ENCODE assay signal across 29 cellular contexts in the genomic region with DNA sequence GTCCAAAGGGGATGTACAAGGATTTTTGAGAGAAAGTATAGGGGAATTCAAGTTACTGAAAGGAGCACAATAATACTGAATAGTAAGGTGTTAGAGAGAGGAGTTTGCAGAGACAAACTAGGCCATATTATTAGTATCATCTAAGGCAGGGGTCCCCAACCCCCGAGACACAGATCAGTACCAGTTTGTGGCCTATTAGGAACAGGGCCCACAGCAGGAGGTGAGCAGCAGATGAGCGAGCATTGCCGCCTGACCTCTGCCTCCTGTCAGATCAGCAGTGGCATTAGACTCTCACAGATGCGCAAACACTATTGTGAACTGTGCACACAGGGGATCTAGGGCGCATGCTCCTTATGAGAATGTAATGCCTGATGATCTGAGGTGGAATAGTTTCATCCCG. TPM values are rescaled to one million over a fixed set of nuclear protein-coding genes. Genes with fewer than 3 reads are reported as not detected.
"Had no signal": no experiment of that assay in that cellular context is flagged by ENCODE, and none has a peak within 500 bp of the region (broad histone marks: within the 10 kb centered on the region; RNA-seq: fewer than 3 reads in every experiment).

No MANE protein-coding gene starts in this region.

- H3K4me3 Mint-ChIP-seq: activated CD4-positive, alpha-beta memory T cell treated with anti-CD3 and anti-CD28 coated beads for 36 hours; activated CD4-positive, alpha-beta T cell treated with anti-CD3 and anti-CD28 coated beads for 36 hours; activated CD4-positive, alpha-beta T cell treated with anti-CD3 and anti-CD28 coated beads, Interleukin-2, amount 10 ng/mL, durations not matched to agents 24 days and 14 days; activated CD8-positive, alpha-beta memory T cell treated with anti-CD3 and anti-CD28 coated beads, Interleukin-2, amount 10 ng/mL, durations not matched to agents 7 days and 5 days; activated CD8-positive, alpha-beta T cell treated with anti-CD3 and anti-CD28 coated beads, Interleukin-2, amount 10 ng/mL, durations not matched to agents 7 days and 5 days; activated naive CD4-positive, alpha-beta T cell treated with anti-CD3 and anti-CD28 coated beads, Interleukin-2, amount 10 ng/mL, durations not matched to agents 7 days and 5 days; activated naive CD8-positive, alpha-beta T cell treated with anti-CD3 and anti-CD28 coated beads, Interleukin-2, amount 10 ng/mL, durations not matched to agents 7 days and 5 days; activated T-helper 1 cell treated with anti-CD3 and anti-CD28 coated beads, Interleukin-12 subunit alpha, Interleukin-12 subunit beta, Interleukin-2, Interleukin-4 antibody, amounts not matched to agents 30 ng/mL and 10 ng/mL and 1 ng/mL, durations not matched to agents 14 hours and 24 hours and 36 hours; brain had no signal

- H3K4me3 ChIP-seq: ascending aorta, breast epithelium, cardiac muscle cell, colonic mucosa had no signal

- H3K9me3 Mint-ChIP-seq: activated CD4-positive, alpha-beta memory T cell treated with anti-CD3 and anti-CD28 coated beads for 36 hours; activated CD4-positive, alpha-beta T cell treated with anti-CD3 and anti-CD28 coated beads, Interleukin-2, amount 10 ng/mL, durations not matched to agents 24 days and 14 days; activated naive CD4-positive, alpha-beta T cell treated with anti-CD3 and anti-CD28 coated beads, Interleukin-2, amount 10 ng/mL, durations not matched to agents 7 days and 5 days; activated naive CD4-positive, alpha-beta T cell treated with anti-CD3 and anti-CD28 coated beads, Interleukin-2, amount 50 U/mL, for 72 hours; activated naive CD8-positive, alpha-beta T cell treated with anti-CD3 and anti-CD28 coated beads, Interleukin-2, amount 10 ng/mL, durations not matched to agents 7 days and 5 days; activated T-helper 1 cell treated with anti-CD3 and anti-CD28 coated beads, Interleukin-12 subunit alpha, Interleukin-12 subunit beta, Interleukin-2, Interleukin-4 antibody, amounts not matched to agents 30 ng/mL and 10 ng/mL and 1 ng/mL, durations not matched to agents 14 hours and 24 hours and 36 hours; activated T-helper 2 cell treated with anti-CD3 and anti-CD28 coated beads, Interferon-gamma antibody, Interleukin-2, Interleukin-4, amounts not matched to agents 10 μg/mL and 5 μg/mL and 100 μg/mL, durations not matched to agents 14 hours and 24 hours and 36 hours; brain had no signal

- H3K27ac ChIP-seq: ascending aorta, breast epithelium, cardiac muscle cell, colonic mucosa, epithelial cell of prostate had no signal

- H3K36me3 Mint-ChIP-seq: activated CD4-positive, alpha-beta memory T cell treated with anti-CD3 and anti-CD28 coated beads for 36 hours; activated CD8-positive, alpha-beta memory T cell treated with anti-CD3 and anti-CD28 coated beads, Interleukin-2, amount 10 ng/mL, durations not matched to agents 7 days and 5 days; activated naive CD4-positive, alpha-beta T cell treated with anti-CD3 and anti-CD28 coated beads, Interleukin-2, amount 10 ng/mL, durations not matched to agents 7 days and 5 days; activated naive CD4-positive, alpha-beta T cell treated with anti-CD3 and anti-CD28 coated beads, Interleukin-2, amount 50 U/mL, for 72 hours; activated naive CD8-positive, alpha-beta T cell treated with anti-CD3 and anti-CD28 coated beads, Interleukin-2, amount 10 ng/mL, durations not matched to agents 7 days and 5 days; brain had no signal

- H3K4me1 ChIP-seq: ascending aorta, breast epithelium, colonic mucosa had no signal

- DNase-seq: activated CD4-positive, alpha-beta memory T cell treated with anti-CD3 and anti-CD28 coated beads for 36 hours; activated CD4-positive, alpha-beta T cell treated with anti-CD3 and anti-CD28 coated beads for 36 hours; activated CD4-positive, alpha-beta T cell treated with anti-CD3 and anti-CD28 coated beads, Interleukin-2, amount 10 ng/mL, durations not matched to agents 24 days and 14 days; activated CD4-positive, CD25-positive, alpha-beta regulatory T cell; activated CD4-positive, CD25-positive, alpha-beta regulatory T cell treated with anti-CD3 and anti-CD28 coated beads, Interleukin-2, amount 50 U/mL, for 72 hours; activated CD8-positive, alpha-beta memory T cell treated with anti-CD3 and anti-CD28 coated beads, Interleukin-2, amount 10 ng/mL, durations not matched to agents 7 days and 5 days; activated CD8-positive, alpha-beta memory T cell treated with anti-CD3 and anti-CD28 coated beads, Interleukin-2, amount 50 U/mL, for 4 hours; activated CD8-positive, alpha-beta T cell treated with anti-CD3 and anti-CD28 coated beads, Interleukin-2, amount 10 ng/mL, durations not matched to agents 7 days and 5 days; activated gamma-delta T cell; activated naive CD4-positive, alpha-beta T cell; activated naive CD4-positive, alpha-beta T cell treated with anti-CD3 and anti-CD28 coated beads, Interleukin-2, amount 10 ng/mL, durations not matched to agents 7 days and 5 days; activated naive CD8-positive, alpha-beta T cell treated with anti-CD3 and anti-CD28 coated beads, Interleukin-2, amount 10 ng/mL, durations not matched to agents 7 days and 5 days; activated T-cell treated with anti-CD3 and anti-CD28 coated beads, Interleukin-2, amount 50 U/mL, for 1 hour; activated T-cell treated with anti-CD3 and anti-CD28 coated beads, Interleukin-2, amount 50 U/mL, for 48 hours; central memory CD4-positive, alpha-beta T cell; cerebellar nuclear complex; colonic mucosa; effector CD8-positive, alpha-beta T cell; foreskin fibroblast; T-helper 2 cell had no signal

- H3K36me3 ChIP-seq: ascending aorta, breast epithelium, cardiac muscle cell, colonic mucosa had no signal

- H3K27me3 Mint-ChIP-seq: activated CD4-positive, alpha-beta memory T cell treated with anti-CD3 and anti-CD28 coated beads for 36 hours; activated CD4-positive, alpha-beta T cell treated with anti-CD3 and anti-CD28 coated beads, Interleukin-2, amount 10 ng/mL, durations not matched to agents 24 days and 14 days; activated CD8-positive, alpha-beta memory T cell treated with anti-CD3 and anti-CD28 coated beads, Interleukin-2, amount 10 ng/mL, durations not matched to agents 7 days and 5 days; activated naive CD4-positive, alpha-beta T cell treated with anti-CD3 and anti-CD28 coated beads, Interleukin-2, amount 10 ng/mL, durations not matched to agents 7 days and 5 days; activated naive CD8-positive, alpha-beta T cell treated with anti-CD3 and anti-CD28 coated beads, Interleukin-2, amount 10 ng/mL, durations not matched to agents 7 days and 5 days had no signal

- H3K4me1 Mint-ChIP-seq: activated CD4-positive, alpha-beta T cell treated with anti-CD3 and anti-CD28 coated beads for 36 hours; activated CD4-positive, alpha-beta T cell treated with anti-CD3 and anti-CD28 coated beads, Interleukin-2, amount 10 ng/mL, durations not matched to agents 24 days and 14 days; activated CD8-positive, alpha-beta memory T cell treated with anti-CD3 and anti-CD28 coated beads, Interleukin-2, amount 10 ng/mL, durations not matched to agents 7 days and 5 days; activated naive CD4-positive, alpha-beta T cell treated with anti-CD3 and anti-CD28 coated beads, Interleukin-2, amount 10 ng/mL, durations not matched to agents 7 days and 5 days; activated naive CD8-positive, alpha-beta T cell treated with anti-CD3 and anti-CD28 coated beads, Interleukin-2, amount 10 ng/mL, durations not matched to agents 7 days and 5 days had no signal

- H3K27me3 ChIP-seq: ascending aorta, breast epithelium, cardiac muscle cell, colonic mucosa had no signal

- H3K27ac Mint-ChIP-seq: activated CD4-positive, alpha-beta memory T cell treated with anti-CD3 and anti-CD28 coated beads for 36 hours; activated CD4-positive, alpha-beta T cell treated with anti-CD3 and anti-CD28 coated beads for 36 hours; activated CD4-positive, alpha-beta T cell treated with anti-CD3 and anti-CD28 coated beads, Interleukin-2, amount 10 ng/mL, durations not matched to agents 24 days and 14 days; activated CD8-positive, alpha-beta memory T cell treated with anti-CD3 and anti-CD28 coated beads, Interleukin-2, amount 10 ng/mL, durations not matched to agents 7 days and 5 days; activated CD8-positive, alpha-beta T cell treated with anti-CD3 and anti-CD28 coated beads, Interleukin-2, amount 10 ng/mL, durations not matched to agents 7 days and 5 days; activated naive CD4-positive, alpha-beta T cell treated with anti-CD3 and anti-CD28 coated beads, Interleukin-2, amount 10 ng/mL, durations not matched to agents 7 days and 5 days; activated T-helper 1 cell treated with anti-CD3 and anti-CD28 coated beads, Interleukin-12 subunit alpha, Interleukin-12 subunit beta, Interleukin-2, Interleukin-4 antibody, amounts not matched to agents 30 ng/mL and 10 ng/mL and 1 ng/mL, durations not matched to agents 14 hours and 24 hours and 36 hours; activated T-helper 2 cell treated with anti-CD3 and anti-CD28 coated beads, Interferon-gamma antibody, Interleukin-2, Interleukin-4, amounts not matched to agents 10 μg/mL and 5 μg/mL and 100 μg/mL, durations not matched to agents 14 hours and 24 hours and 36 hours had no signal

- H3K9me3 ChIP-seq: ascending aorta, breast epithelium, colonic mucosa had no signal

RNA-seq across cellular contexts. Expression of a gene that starts 41.8 kb away (rescaled TPM):
- polyA plus RNA-seq: endothelial cell of umbilical vein had no signal
